11 cellular contexts compared by ENCODE assay signal in the genomic region with DNA sequence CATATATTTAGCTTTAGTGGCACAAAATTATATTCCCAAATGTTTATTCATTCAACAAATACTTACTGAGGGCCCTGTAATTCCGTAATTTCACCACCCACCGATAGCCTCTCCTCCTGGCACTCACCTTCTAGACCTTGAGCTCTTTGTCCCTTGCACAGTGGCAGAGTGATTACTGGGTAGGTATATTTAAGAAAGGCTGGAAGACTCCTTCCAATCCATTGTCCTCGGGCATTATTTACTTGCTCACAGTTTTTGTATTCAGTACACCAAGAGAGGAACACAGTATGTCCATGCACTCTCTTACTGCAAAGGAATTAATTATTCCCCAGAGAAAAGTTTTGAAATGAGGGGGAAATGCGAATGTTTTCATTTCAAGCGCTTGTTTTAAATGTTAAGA. TPM values are rescaled to one million over a fixed set of nuclear protein-coding genes. Genes with fewer than 3 reads are reported as not detected.
DNase-seq lines count a peak whose midpoint lies in the region; ATAC-seq and TF ChIP-seq lines count a peak whose summit lies in the region.
"Had no signal": no experiment of that assay in that cellular context is flagged by ENCODE, and none has a peak within 500 bp of the region (broad histone marks: within the 10 kb centered on the region; RNA-seq: fewer than 3 reads in every experiment).

No MANE protein-coding gene starts in this region.

- H3K4me3 ChIP-seq in naive thymus-derived CD4-positive, alpha-beta T cell (ENCODE audit: low read length), result peak overlapping the region; percentile 67
- no peak overlapping the region for H3K4me3 ChIP-seq in SK-N-SH (ENCODE audit: low read depth in 2 of 2, low read length in 1 of 2)

- H3K27me3 Mint-ChIP-seq in activated CD4-positive, alpha-beta memory T cell treated with anti-CD3 and anti-CD28 coated beads, Interleukin-2, amount 10 ng/mL, durations not matched to agents 7 days and 5 days, result peaks cover 36% of the 10 kb centered on the region
- H3K27me3 Mint-ChIP-seq in naive thymus-derived CD4-positive, alpha-beta T cell, result peaks cover 18 to 68% (median 50%) of the 10 kb centered on the region in 5 donors

- no peak overlapping the region for H3K4me2 ChIP-seq in SK-N-SH

- TF ChIP-seq EP300 in SK-N-SH (IDR thresholded peaks at IDR 0.05; ENCODE audit: borderline replicate concordance in 1 of 2, low read depth in 1 of 2, low read length in 1 of 2), result no peak

- H3K4me3 Mint-ChIP-seq in activated CD4-positive, alpha-beta memory T cell treated with anti-CD3 and anti-CD28 coated beads, Interleukin-2, amount 10 ng/mL, durations not matched to agents 7 days and 5 days, result peak overlapping the region; percentile 80
- peak overlapping the region in 8 of 10 donors; percentile 5 to 95 (median 92) for H3K4me3 Mint-ChIP-seq in naive thymus-derived CD4-positive, alpha-beta T cell

- peaks cover 29% of the 10 kb centered on the region for H3K79me2 ChIP-seq in SK-N-SH (ENCODE audit: insufficient read depth)

- intact Hi-C loops in naive thymus-derived CD4-positive, alpha-beta T cell (cut with micrococcal nuclease), result loop anchor here in 1 of 2 donors (10.0 kb wide), 2 partner anchors 219 to 799 kb away; partner anchors contain the start of gene PDK1

- H3K36me3 ChIP-seq in naive thymus-derived CD4-positive, alpha-beta T cell (ENCODE audit: control insufficient read depth in 2 of 3, insufficient read depth in 3 of 3, low read length in 3 of 3), result no peaks in the 10 kb centered on the region
- no peaks in the 10 kb centered on the region for H3K36me3 ChIP-seq in SK-N-SH (replicated peaks in 1 of 2; ENCODE audit: control insufficient read depth in 1 of 2, insufficient read depth in 2 of 2, low read length in 1 of 2)

- H3K9me2 ChIP-seq in SK-N-SH, result no peaks in the 10 kb centered on the region

- H3K27me3 ChIP-seq in naive thymus-derived CD4-positive, alpha-beta T cell (ENCODE audit: control insufficient read depth in 2 of 2, insufficient read depth in 2 of 2, low read length in 2 of 2), result peaks cover 0 to 2% of the 10 kb centered on the region in 2 donors
- no peaks in the 10 kb centered on the region; the same call in 1 of the 2 replicates for H3K27me3 ChIP-seq in SK-N-SH (ENCODE audit: insufficient read depth)

- peaks cover 2% of the 10 kb centered on the region for H3K9me3 Mint-ChIP-seq in activated CD4-positive, alpha-beta memory T cell treated with anti-CD3 and anti-CD28 coated beads, Interleukin-2, amount 10 ng/mL, durations not matched to agents 7 days and 5 days
- H3K9me3 Mint-ChIP-seq in naive thymus-derived CD4-positive, alpha-beta T cell, result peaks cover 0 to 2% (median 0%) of the 10 kb centered on the region in 11 donors

- DNase-seq in DMS53 (lab: John Stamatoyannopoulos, UW) (peak; percentile 19), DMS53 treated with DMSO at 0.1 percent for 48 hours (lab: John Stamatoyannopoulos, UW; ENCODE audit: unreplicated experiment) (no peak), KG1 (lab: John Stamatoyannopoulos, UW) (peak; percentile 27), SK-N-SH (no peak)
- DNase-seq in activated CD4-positive, alpha-beta memory T cell treated with anti-CD3 and anti-CD28 coated beads, Interleukin-2, amount 10 ng/mL, durations not matched to agents 7 days and 5 days, result no peak
- DNase-seq in naive thymus-derived CD4-positive, alpha-beta T cell, result no peak
- DNase-seq: 8988T; NCI-H2171 treated with DMSO at 0.1 percent for 48 hours; stimulated activated CD4-positive, alpha-beta T cell treated with anti-CD3 and anti-CD28 coated beads, Interleukin-4, amount 100 ng/mL, for 4 hours had no signal

- H3K4me1 ChIP-seq in naive thymus-derived CD4-positive, alpha-beta T cell (ENCODE audit: control insufficient read depth in 2 of 2, insufficient read depth in 2 of 2, low read length in 2 of 2), result peaks cover 6 to 17% of the 10 kb centered on the region in 2 donors
- H3K4me1 ChIP-seq in SK-N-SH (ENCODE audit: control insufficient read depth in 1 of 2, insufficient read depth in 2 of 2, low read depth in 1 of 2, low read length in 1 of 2), result peaks cover 0 to 5% of the 10 kb centered on the region in 2 experiments; a peak in 1 of 4 replicates

- POLR2A ChIA-PET in activated CD4-positive, alpha-beta memory T cell treated with anti-CD3 and anti-CD28 coated beads, Interleukin-2, amount 10 ng/mL, durations not matched to agents 7 days and 5 days (lab: Charles Lee), result interaction anchor here (1.0 to 1.2 kb wide), 2 partner anchors 16 to 797 kb away, joined by 3 read pairs; partner anchors contain the start of gene PDK1
- POLR2A ChIA-PET in naive thymus-derived CD4-positive, alpha-beta T cell (lab: Charles Lee), result no interaction called here
- POLR2A ChIA-PET in SK-N-SH (lab: Yijun Ruan, JAX), result no interaction called here

- H3K4me1 Mint-ChIP-seq in activated CD4-positive, alpha-beta memory T cell treated with anti-CD3 and anti-CD28 coated beads, Interleukin-2, amount 10 ng/mL, durations not matched to agents 7 days and 5 days, result peaks cover 42% of the 10 kb centered on the region
- H3K4me1 Mint-ChIP-seq in naive thymus-derived CD4-positive, alpha-beta T cell, result peaks cover 7 to 47% (median 18%) of the 10 kb centered on the region in 7 donors

- no peak for ATAC-seq in naive thymus-derived CD4-positive, alpha-beta T cell
- ATAC-seq in HG03520 (IDR thresholded peaks at IDR 0.05; ENCODE audit: unreplicated experiment), result no peak
- ATAC-seq in HG03342 (IDR thresholded peaks at IDR 0.05; ENCODE audit: unreplicated experiment), result no peak

- TF ChIP-seq CTCF in SK-N-SH (IDR thresholded peaks at IDR 0.05), result no peak

- no peaks in the 10 kb centered on the region for H3K9me3 ChIP-seq in naive thymus-derived CD4-positive, alpha-beta T cell (ENCODE audit: control insufficient read depth in 2 of 3, low read length in 3 of 3)
- H3K9me3 ChIP-seq in SK-N-SH, result no peaks in the 10 kb centered on the region

- WGBS in SK-N-SH (ENCODE audit: low lambda C conversion rate), result 79% methylated on average over 5 of the region's 5 CpGs

- no peaks in the 10 kb centered on the region for H3F3A ChIP-seq in SK-N-SH (replicated peaks; ENCODE audit: insufficient read depth)

- H3K9ac ChIP-seq in SK-N-SH, result no peak overlapping the region

- CTCF ChIA-PET in activated CD4-positive, alpha-beta memory T cell treated with anti-CD3 and anti-CD28 coated beads, Interleukin-2, amount 10 ng/mL, durations not matched to agents 7 days and 5 days (lab: Charles Lee), result no interaction called here
- CTCF ChIA-PET in naive thymus-derived CD4-positive, alpha-beta T cell (lab: Charles Lee), result no interaction called here
- CTCF ChIA-PET in SK-N-SH (lab: Yijun Ruan, JAX), result no interaction called here

- no peak overlapping the region for H2AFZ ChIP-seq in SK-N-SH (ENCODE audit: low read depth)

- peaks cover 8% of the 10 kb centered on the region for H3K36me3 Mint-ChIP-seq in activated CD4-positive, alpha-beta memory T cell treated with anti-CD3 and anti-CD28 coated beads, Interleukin-2, amount 10 ng/mL, durations not matched to agents 7 days and 5 days (ENCODE audit: low read depth)
- peaks cover 0 to 15% (median 4%) of the 10 kb centered on the region in 5 donors for H3K36me3 Mint-ChIP-seq in naive thymus-derived CD4-positive, alpha-beta T cell

- H3K27ac ChIP-seq in naive thymus-derived CD4-positive, alpha-beta T cell (ENCODE audit: low read depth, low read length), result no peak overlapping the region
- H3K27ac ChIP-seq in SK-N-SH (ENCODE audit: low read depth in 2 of 2, low read length in 1 of 2), result no peak overlapping the region

- peak overlapping the region; percentile 82 for H3K27ac Mint-ChIP-seq in activated CD4-positive, alpha-beta memory T cell treated with anti-CD3 and anti-CD28 coated beads, Interleukin-2, amount 10 ng/mL, durations not matched to agents 7 days and 5 days
- H3K27ac Mint-ChIP-seq in naive thymus-derived CD4-positive, alpha-beta T cell, result peak overlapping the region in 2 of 9 donors; percentile 4 to 97

- TF ChIP-seq RAD21 in SK-N-SH (IDR thresholded peaks at IDR 0.05; ENCODE audit: low read length), result no peak

- no peaks in the 10 kb centered on the region for H4K20me1 ChIP-seq in SK-N-SH (ENCODE audit: insufficient read depth)

TF ChIP-seq in SK-N-SH, 30 proteins besides CTCF, POLR2A, EP300 and RAD21 (continues in another document):
- TF ChIP-seq MXI1 (IDR thresholded peaks at IDR 0.05; ENCODE audit: low read depth, low read length), result no peak
- no peak for TF ChIP-seq MAX (IDR thresholded peaks at IDR 0.05; ENCODE audit: low read depth)
- no peak for TF ChIP-seq ZBTB33 (IDR thresholded peaks at IDR 0.05; ENCODE audit: borderline replicate concordance, low read depth)
- TF ChIP-seq SMC3 (IDR thresholded peaks at IDR 0.05; ENCODE audit: low read depth, low read length), result no peak
- no peak for TF ChIP-seq FOXM1 (IDR thresholded peaks at IDR 0.05; ENCODE audit: low read depth)
- no peak for TF ChIP-seq GABPA (IDR thresholded peaks at IDR 0.05; ENCODE audit: low read depth)
- no peak for TF ChIP-seq MEF2A (IDR thresholded peaks at IDR 0.05; ENCODE audit: borderline replicate concordance, low read depth)

RNA-seq across cellular contexts. Expression of gene CDCA7, which starts 1.1 kb away (rescaled TPM):
- total RNA-seq in activated CD4-positive, alpha-beta memory T cell treated with anti-CD3 and anti-CD28 coated beads, Interleukin-2, amount 10 ng/mL, durations not matched to agents 7 days and 5 days, result 10 to 100 TPM; 65.2 to 66.6 TPM
- total RNA-seq in naive thymus-derived CD4-positive, alpha-beta T cell, result 10 to 100 TPM in 1 of 5 experiments, 1 to 10 TPM in 1, under 1 TPM in 3; 0.46 to 86.7 (median 0.85) TPM
- polyA plus RNA-seq in naive thymus-derived CD4-positive, alpha-beta T cell, result 1 to 10 TPM in 1 of 2 donors, under 1 TPM in 1; 0.63 to 1.3 TPM
- 19.1 and 23.3 TPM in 2 replicates for polyA plus RNA-seq in SK-N-SH (2012; rRNA removed)
- 16.5 and 18.9 TPM in 2 replicates for polyA plus RNA-seq in SK-N-SH (2012; cell fraction: cytosol; rRNA removed)
- polyA plus RNA-seq in SK-N-SH (2012; cell fraction: nucleus; rRNA removed), result 52.7 and 53.0 TPM in 2 replicates

Comparison
In these comparisons a context has a peak if more than half of its experiments do, and no peak if none do; other contexts are left out.
1. DNase-seq: peak in DMS53 (single experiment) and KG1 (single experiment); none in DMS53 treated with DMSO at 0.1 percent for 48 hours (single experiment), activated CD4-positive, alpha-beta memory T cell treated with anti-CD3 and anti-CD28 coated beads, Interleukin-2, amount 10 ng/mL, durations not matched to agents 7 days and 5 days (single experiment), naive thymus-derived CD4-positive, alpha-beta T cell (0 of 9) and SK-N-SH (single experiment).